Comparison of ENCODE assay signal across 20 cellular contexts in genomic region chr16:3276679-3277078, GRCh38. TPM values are rescaled to one million over a fixed set of nuclear protein-coding genes. Genes with fewer than 3 reads are reported as not detected.
DNase-seq lines count a peak whose midpoint lies in the region; ATAC-seq, FAIRE-seq and TF ChIP-seq lines count a peak whose summit lies in the region.
"Had no signal": no experiment of that assay in that cellular context is flagged by ENCODE, and none has a peak within 500 bp of the region (broad histone marks: within the 10 kb centered on the region; RNA-seq: fewer than 3 reads in every experiment).

No MANE protein-coding gene starts in this region.

- in situ Hi-C loops in K562 (cut with MboI): no loop called here

- no peak overlapping the region for H3K9ac ChIP-seq in K562 (ENCODE audit: insufficient read depth in 1 of 2, low read depth in 2 of 2, low read length in 2 of 2)

- no peak overlapping the region for H3K4me2 ChIP-seq in K562 (ENCODE audit: insufficient read depth, low read length)
- H3K4me2 ChIP-seq: GM23338 had no signal

- CTCF ChIA-PET in K562 (lab: Yijun Ruan, JAX; ENCODE audit: low intra/inter-chr PET ratio): interaction anchor here (0.6 kb wide), 1 partner anchor 125 kb away, joined by 3 read pairs; no protein-coding TSS in a partner anchor

- H3K27me3 ChIP-seq in K562 (ENCODE audit: control insufficient read depth in 2 of 2, insufficient read depth in 2 of 2, low read length in 2 of 2): no peaks in the 10 kb centered on the region

- no peaks in the 10 kb centered on the region for H4K20me1 ChIP-seq in K562 (replicated peaks; ENCODE audit: control insufficient read depth, insufficient read depth, low read length)

- DNase-seq in K562 (ENCODE audit: extremely low read depth in 1 of 4, low spot score in 3 of 4) (no peak), posterior vena cava (ENCODE audit: low spot score) (peak; percentile 1), NCI-H345 (lab: John Stamatoyannopoulos, UW) (no peak), lower leg skin (ENCODE audit: low spot score in 2 of 2) (no peak)
- DNase-seq: C1 segment of cervical spinal cord; Calu3; CD4-positive, alpha-beta memory T cell; COR-L47; DMS53; DMS79 treated with DMSO at 0.1 percent for 48 hours; GF-D8 had no signal

- ATAC-seq in K562 (no peak), GM18502 (IDR thresholded peaks at IDR 0.05; ENCODE audit: poor library complexity, unreplicated experiment) (no peak)
- ATAC-seq: GM23338 had no signal

- no peaks in the 10 kb centered on the region for H3K9me1 ChIP-seq in K562 (ENCODE audit: control insufficient read depth, insufficient read depth, low read length)

- no TSS peak for BruUV-seq in K562 (replicated peaks; lab: Mats Ljungman, UMichigan)

- TF ChIP-seq EP300 in K562 (IDR thresholded peaks at IDR 0.05; ENCODE audit: low read length): no peak

- H3K36me3 ChIP-seq in K562 (ENCODE audit: control insufficient read depth, insufficient read depth, low read length): no peaks in the 10 kb centered on the region
- H3K36me3 ChIP-seq: HAP-1 had no signal

- no peaks in the 10 kb centered on the region for H3K9me3 ChIP-seq in K562 (replicated peaks; ENCODE audit: control insufficient read depth, insufficient read depth, low read depth, low read length)

- TF ChIP-seq POLR2A in K562 (conservative IDR thresholded peaks at IDR 0.05): no peak
- TF ChIP-seq POLR2A in lower leg skin (IDR thresholded peaks at IDR 0.05): no peak

- no peak for FAIRE-seq in K562 (lab: Jason Lieb, UNC)
- FAIRE-seq: GM12891, H54 had no signal

- POLR2A ChIA-PET in K562 (lab: Yijun Ruan, JAX): interaction anchor here (1.4 kb wide), 1 partner anchor 9 kb away, joined by 6 read pairs; no protein-coding TSS in a partner anchor

- no peaks in the 10 kb centered on the region; a peak in 1 of 5 replicates for H3K4me1 ChIP-seq in K562 (replicated peaks in 1 of 2; ENCODE audit: control insufficient read depth in 2 of 2, insufficient read depth in 2 of 2, low read length in 2 of 2)
- H3K4me1 ChIP-seq: HAP-1 had no signal

- H3K4me3 ChIP-seq in K562: no peak overlapping the region
- H3K4me3 ChIP-seq in lower leg skin (ENCODE audit: low read depth, poor library complexity, severe bottlenecking): no peak overlapping the region
- H3K4me3 ChIP-seq: GM23338, HAP-1 had no signal

- intact Hi-C loops in K562 (cut with micrococcal nuclease) (no loop called here), posterior vena cava (cut with DNase I) (loop anchor here in 1 of 2 donors (5.0 kb wide), 1 partner anchor 1354 kb away; no protein-coding TSS in a partner anchor), lower leg skin (cut with DNase I; ENCODE audit: low total_unique reads) (no loop called here)

- TF ChIP-seq CTCF in VCaP (conservative IDR thresholded peaks at IDR 0.05) (no peak), K562 (IDR thresholded peaks at IDR 0.05 in 2 of 3, conservative IDR thresholded peaks at IDR 0.05 in 1 of 3; ENCODE audit: insufficient read depth in 2 of 3, low read depth in 1 of 3, low read length in 3 of 3) (no peak), lower leg skin (IDR thresholded peaks at IDR 0.05) (no peak)

- H2AFZ ChIP-seq in K562 (ENCODE audit: low read depth, low read length): no peak overlapping the region
- H2AFZ ChIP-seq: GM23338 had no signal

- H3K79me2 ChIP-seq in K562 (ENCODE audit: control insufficient read depth, insufficient read depth, low read length): no peaks in the 10 kb centered on the region

- no peak for TF ChIP-seq RAD21 in K562 (CRISPR knock-in tag; conservative IDR thresholded peaks at IDR 0.05 in 1 of 2, IDR thresholded peaks at IDR 0.05 in 1 of 2)

- WGBS in K562 (ENCODE audit: insufficient coverage, low coverage, missing lambda C conversion rate): 8% methylated on average over 5 of the region's 5 CpGs
- WGBS in lower leg skin, 2 donors: 85 to 86% methylated on average over 5 of the region's 5 CpGs

- H3K27ac ChIP-seq in VCaP: peak overlapping the region; percentile 93
- H3K27ac ChIP-seq in K562 (ENCODE audit: extremely low read depth, low read depth, low read length): no peak overlapping the region

RNA-seq across cellular contexts. Expression of gene ZNF263, which starts 6.6 kb away (rescaled TPM):
- total RNA-seq in K562 (2011; cell fraction: chromatin; rRNA removed; ENCODE audit: low replicate concordance): 33.7 and 52.6 TPM in 2 replicates
- 30.8 and 32.5 TPM in 2 replicates for total RNA-seq in K562 (2011; cell fraction: nucleolus; rRNA removed)
- total RNA-seq in K562 (2011; cell fraction: nucleoplasm; rRNA removed): 28.2 and 28.9 TPM in 2 replicates
- total RNA-seq in K562 (2014; rRNA removed) (45.9 and 48.3 TPM in 2 replicates), K562 (2014; rRNA removed; fragmentation: Illumina TruSeq; extraction: Trizol) (31.8 and 33.5 TPM in 2 replicates), K562 (2015; rRNA removed; fragmentation: Illumina TruSeq; extraction: Trizol) (36.2 and 36.8 TPM in 2 replicates), K562 (2021) (26.3 and 30.6 TPM in 2 replicates), posterior vena cava (10 to 100 TPM; 19.8 to 21.2 TPM), lower leg skin (10 to 100 TPM; 40.4 to 62.3 (median 55.2) TPM)
- polyA plus RNA-seq in K562 (2011; rRNA removed) (8.6 and 11.0 TPM in 2 replicates), K562 (2014; fragmentation: Illumina TruSeq; extraction: Trizol) (34.1 and 35.5 TPM in 2 replicates), K562 (2014; fragmentation: Nextera tagmentation; extraction: Ambion mirVana) (1 to 10 TPM; 4.6 to 4.8 TPM), K562 (2014; rRNA removed) (27.5 and 36.0 TPM in 2 replicates)
- polyA plus RNA-seq in K562 (2011; cell fraction: cytosol; rRNA removed): 8.6 and 14.4 TPM in 2 replicates
- 18.9 and 32.2 TPM in 2 replicates for polyA plus RNA-seq in K562 (2011; cell fraction: nucleus; rRNA removed)
- 26.0 and 30.5 TPM in 2 replicates for polyA plus RNA-seq in K562 (2012)
- 12.8 and 13.9 TPM in 2 replicates for polyA minus RNA-seq in K562 (2011; rRNA and poly(A)+ RNA removed)
- 10.7 and 14.5 TPM in 2 replicates for polyA minus RNA-seq in K562 (2011; cell fraction: cytosol; rRNA and poly(A)+ RNA removed)
- 14.7 and 20.1 TPM in 2 replicates for polyA minus RNA-seq in K562 (2011; cell fraction: nucleus; rRNA and poly(A)+ RNA removed)

RNA-seq across cellular contexts. Expression of gene MEFV, which starts 20.2 kb away (rescaled TPM):
- total RNA-seq in K562 (2011; cell fraction: chromatin; rRNA removed; ENCODE audit: low replicate concordance): not detected in 2 replicates
- not detected in 2 replicates for total RNA-seq in K562 (2011; cell fraction: nucleolus; rRNA removed)
- total RNA-seq in K562 (2011; cell fraction: nucleoplasm; rRNA removed): not detected in 2 replicates
- 0.14 TPM in 1 of 2 replicates, not detected in the other for total RNA-seq in K562 (2014; rRNA removed)
- not detected in 2 replicates for total RNA-seq in K562 (2014; rRNA removed; fragmentation: Illumina TruSeq; extraction: Trizol)
- not detected in 2 replicates for total RNA-seq in K562 (2015; rRNA removed; fragmentation: Illumina TruSeq; extraction: Trizol)
- not detected in 2 replicates for total RNA-seq in K562 (2021)
- not detected in 2 replicates for polyA plus RNA-seq in K562 (2011; rRNA removed)
- not detected in 2 replicates for polyA plus RNA-seq in K562 (2011; cell fraction: cytosol; rRNA removed)
- polyA plus RNA-seq in K562 (2011; cell fraction: nucleus; rRNA removed): not detected in 2 replicates
- polyA plus RNA-seq in K562 (2012): 0.06 and 0.07 TPM in 2 replicates
- not detected in 2 replicates for polyA plus RNA-seq in K562 (2014; fragmentation: Illumina TruSeq; extraction: Trizol)
- not detected for polyA plus RNA-seq in K562 (2014; fragmentation: Nextera tagmentation; extraction: Ambion mirVana)
- polyA plus RNA-seq in K562 (2014; rRNA removed): not detected in 2 replicates
- polyA minus RNA-seq in K562 (2011; rRNA and poly(A)+ RNA removed): not detected in 2 replicates
- not detected in 2 replicates for polyA minus RNA-seq in K562 (2011; cell fraction: cytosol; rRNA and poly(A)+ RNA removed)
- not detected in 2 replicates for polyA minus RNA-seq in K562 (2011; cell fraction: nucleus; rRNA and poly(A)+ RNA removed)
- total RNA-seq in posterior vena cava: 1 to 10 TPM; 1.9 to 4.9 TPM
- 1 to 10 TPM in 2 of 4 donors, under 1 TPM in 2; 0.80 to 3.3 (median 1.8) TPM for total RNA-seq in lower leg skin
- total RNA-seq: A673, Calu3, G401 had no signal
- polyA plus RNA-seq: BJ, GM23338 had no signal

RNA-seq across cellular contexts. Expression of gene TIGD7, which starts 28.6 kb away (rescaled TPM):
- total RNA-seq in K562 (2011; cell fraction: chromatin; rRNA removed; ENCODE audit: low replicate concordance): 12.1 and 20.7 TPM in 2 replicates
- 9.7 and 9.8 TPM in 2 replicates for total RNA-seq in K562 (2011; cell fraction: nucleolus; rRNA removed)
- total RNA-seq in K562 (2011; cell fraction: nucleoplasm; rRNA removed): 11.8 and 14.0 TPM in 2 replicates
- total RNA-seq in K562 (2014; rRNA removed): 4.9 and 5.8 TPM in 2 replicates
- 9.1 and 13.0 TPM in 2 replicates for total RNA-seq in K562 (2014; rRNA removed; fragmentation: Illumina TruSeq; extraction: Trizol)
- total RNA-seq in K562 (2015; rRNA removed; fragmentation: Illumina TruSeq; extraction: Trizol): 5.4 and 6.7 TPM in 2 replicates
- 5.2 and 6.2 TPM in 2 replicates for total RNA-seq in K562 (2021)
- polyA plus RNA-seq in K562 (2011; rRNA removed): 8.7 and 10.7 TPM in 2 replicates
- 2.7 and 5.2 TPM in 2 replicates for polyA plus RNA-seq in K562 (2011; cell fraction: cytosol; rRNA removed)
- polyA plus RNA-seq in K562 (2011; cell fraction: nucleus; rRNA removed): 7.1 and 7.7 TPM in 2 replicates
- polyA plus RNA-seq in K562 (2012): 3.7 and 5.0 TPM in 2 replicates
- polyA plus RNA-seq in K562 (2014; fragmentation: Illumina TruSeq; extraction: Trizol): 9.0 and 9.4 TPM in 2 replicates
- 1 to 10 TPM in 1 of 2 experiments, under 1 TPM in 1; 0.84 to 2.0 TPM for polyA plus RNA-seq in K562 (2014; fragmentation: Nextera tagmentation; extraction: Ambion mirVana)
- 8.0 and 8.9 TPM in 2 replicates for polyA plus RNA-seq in K562 (2014; rRNA removed)
- polyA minus RNA-seq in K562 (2011; rRNA and poly(A)+ RNA removed): 9.3 and 9.5 TPM in 2 replicates
- polyA minus RNA-seq in K562 (2011; cell fraction: cytosol; rRNA and poly(A)+ RNA removed): 2.8 and 4.1 TPM in 2 replicates
- 4.6 and 6.7 TPM in 2 replicates for polyA minus RNA-seq in K562 (2011; cell fraction: nucleus; rRNA and poly(A)+ RNA removed)
- 1 to 10 TPM; 6.4 to 9.1 TPM for total RNA-seq in posterior vena cava
- 1 to 10 TPM; 1.9 to 6.9 (median 3.0) TPM for total RNA-seq in lower leg skin

RNA-seq across cellular contexts. Expression of gene ZNF75A, which starts 28.6 kb away (rescaled TPM):
- total RNA-seq in K562 (2011; cell fraction: chromatin; rRNA removed; ENCODE audit: low replicate concordance): 36.3 and 66.8 TPM in 2 replicates
- 23.4 and 28.7 TPM in 2 replicates for total RNA-seq in K562 (2011; cell fraction: nucleolus; rRNA removed)
- 36.6 and 52.4 TPM in 2 replicates for total RNA-seq in K562 (2011; cell fraction: nucleoplasm; rRNA removed)
- 14.0 and 15.8 TPM in 2 replicates for total RNA-seq in K562 (2014; rRNA removed)
- 23.2 and 26.2 TPM in 2 replicates for total RNA-seq in K562 (2014; rRNA removed; fragmentation: Illumina TruSeq; extraction: Trizol)
- 15.8 and 17.1 TPM in 2 replicates for total RNA-seq in K562 (2015; rRNA removed; fragmentation: Illumina TruSeq; extraction: Trizol)
- total RNA-seq in K562 (2021): 13.9 and 14.2 TPM in 2 replicates
- polyA plus RNA-seq in K562 (2011; rRNA removed): 13.9 and 20.8 TPM in 2 replicates
- 4.4 and 5.7 TPM in 2 replicates for polyA plus RNA-seq in K562 (2011; cell fraction: cytosol; rRNA removed)
- 14.2 and 18.7 TPM in 2 replicates for polyA plus RNA-seq in K562 (2011; cell fraction: nucleus; rRNA removed)
- polyA plus RNA-seq in K562 (2012): 10.5 and 12.1 TPM in 2 replicates
- 21.2 and 24.5 TPM in 2 replicates for polyA plus RNA-seq in K562 (2014; fragmentation: Illumina TruSeq; extraction: Trizol)
- 10 to 100 TPM in 1 of 2 experiments, 1 to 10 TPM in 1; 7.2 to 10.1 TPM for polyA plus RNA-seq in K562 (2014; fragmentation: Nextera tagmentation; extraction: Ambion mirVana)
- 15.8 and 18.6 TPM in 2 replicates for polyA plus RNA-seq in K562 (2014; rRNA removed)
- polyA minus RNA-seq in K562 (2011; rRNA and poly(A)+ RNA removed): 16.0 and 17.9 TPM in 2 replicates
- 5.2 and 6.5 TPM in 2 replicates for polyA minus RNA-seq in K562 (2011; cell fraction: cytosol; rRNA and poly(A)+ RNA removed)
- 10.2 and 12.6 TPM in 2 replicates for polyA minus RNA-seq in K562 (2011; cell fraction: nucleus; rRNA and poly(A)+ RNA removed)
- total RNA-seq in posterior vena cava: 10 to 100 TPM; 17.5 to 21.3 TPM
- 10 to 100 TPM; 13.3 to 23.5 (median 18.2) TPM for total RNA-seq in lower leg skin

RNA-seq across cellular contexts. Expression of gene ZNF200, which starts 41.7 kb away (rescaled TPM):
- 21.1 and 31.6 TPM in 2 replicates for total RNA-seq in K562 (2011; cell fraction: chromatin; rRNA removed; ENCODE audit: low replicate concordance)
- total RNA-seq in K562 (2011; cell fraction: nucleolus; rRNA removed): 11.8 and 12.5 TPM in 2 replicates
- total RNA-seq in K562 (2011; cell fraction: nucleoplasm; rRNA removed): 19.4 and 23.4 TPM in 2 replicates
- total RNA-seq in K562 (2014; rRNA removed) (11.2 and 11.8 TPM in 2 replicates), K562 (2014; rRNA removed; fragmentation: Illumina TruSeq; extraction: Trizol) (11.6 and 15.1 TPM in 2 replicates), K562 (2015; rRNA removed; fragmentation: Illumina TruSeq; extraction: Trizol) (12.1 and 14.5 TPM in 2 replicates), K562 (2021) (9.6 and 11.5 TPM in 2 replicates), posterior vena cava (1 to 10 TPM; 5.1 to 6.9 TPM), lower leg skin (1 to 10 TPM; 2.2 to 5.7 (median 3.9) TPM)
- polyA plus RNA-seq in K562 (2011; rRNA removed) (5.3 and 6.0 TPM in 2 replicates), K562 (2014; fragmentation: Illumina TruSeq; extraction: Trizol) (9.2 and 11.0 TPM in 2 replicates), K562 (2014; fragmentation: Nextera tagmentation; extraction: Ambion mirVana) (1 to 10 TPM; 4.8 to 6.6 TPM), K562 (2014; rRNA removed) (8.4 and 9.8 TPM in 2 replicates)
- polyA plus RNA-seq in K562 (2011; cell fraction: cytosol; rRNA removed): 2.3 and 3.2 TPM in 2 replicates
- 10.2 and 11.2 TPM in 2 replicates for polyA plus RNA-seq in K562 (2011; cell fraction: nucleus; rRNA removed)
- polyA plus RNA-seq in K562 (2012): 7.0 and 8.5 TPM in 2 replicates
- polyA minus RNA-seq in K562 (2011; rRNA and poly(A)+ RNA removed): 9.5 and 11.7 TPM in 2 replicates
- 4.2 and 5.6 TPM in 2 replicates for polyA minus RNA-seq in K562 (2011; cell fraction: cytosol; rRNA and poly(A)+ RNA removed)
- polyA minus RNA-seq in K562 (2011; cell fraction: nucleus; rRNA and poly(A)+ RNA removed): 7.8 and 11.9 TPM in 2 replicates
